9 cellular contexts compared by ENCODE assay signal in genomic region chr1:9792156-9793042, GRCh38. TPM values are rescaled to one million over a fixed set of nuclear protein-coding genes. Genes with fewer than 3 reads are reported as not detected.
DNase-seq lines count a peak whose midpoint lies in the region; ATAC-seq and TF ChIP-seq lines count a peak whose summit lies in the region.
"Had no signal": no experiment of that assay in that cellular context is flagged by ENCODE, and none has a peak within 500 bp of the region (broad histone marks: within the 10 kb centered on the region; RNA-seq: fewer than 3 reads in every experiment).

No MANE protein-coding gene starts in this region.

- BruUV-seq in HCT116 (replicated peaks; lab: Mats Ljungman, UMichigan), result no TSS peak

- peak overlapping the region; percentile 23 for H3K4me2 ChIP-seq in HCT116 (ENCODE audit: low read length)

- H3K9ac ChIP-seq in HCT116 (ENCODE audit: low read length), result no peak overlapping the region

- H3K36me3 ChIP-seq in HCT116 (ENCODE audit: control insufficient read depth in 1 of 2, insufficient read depth in 2 of 2, low read length in 2 of 2), result no peaks in the 10 kb centered on the region
- no peaks in the 10 kb centered on the region for H3K36me3 ChIP-seq in lower lobe of right lung

- H3K27ac ChIP-seq in HCT116 (ENCODE audit: low read depth, low read length) (no peak overlapping the region), lower lobe of right lung (no peak overlapping the region)

- no peak for TF ChIP-seq POLR2A in HCT116 (IDR thresholded peaks at IDR 0.05; ENCODE audit: borderline replicate concordance, extremely low read depth, insufficient read depth, insufficient read length)

- no peak overlapping the region for H2AFZ ChIP-seq in HCT116 (ENCODE audit: low read depth, low read length, poor library complexity, severe bottlenecking)

- CTCF ChIA-PET in HCT116 (lab: Charles Lee), result interaction anchor here (0.6 to 1.2 kb wide), 6 partner anchors 8 to 76 kb away, joined by 3 to 5 read pairs (median 3); no protein-coding TSS in a partner anchor

- peaks cover 91% of the 10 kb centered on the region for H3K79me2 ChIP-seq in HCT116 (ENCODE audit: insufficient read depth, low read length)

- no peaks in the 10 kb centered on the region for H3K9me2 ChIP-seq in HCT116 (ENCODE audit: insufficient read depth)

- H3K27me3 ChIP-seq in HCT116 (ENCODE audit: insufficient read depth, low read length), result no peaks in the 10 kb centered on the region
- H3K27me3 ChIP-seq in lower lobe of right lung (ENCODE audit: low read depth), result no peaks in the 10 kb centered on the region

- intact Hi-C loops in HCT116 (cut with micrococcal nuclease) (no loop called here), lower lobe of right lung (cut with DNase I) (no loop called here)

- H3K9me3 ChIP-seq in HCT116 (ENCODE audit: control insufficient read depth in 1 of 2, insufficient read depth in 1 of 2, low read depth in 1 of 2, low read length in 2 of 2), result no peaks in the 10 kb centered on the region
- H3K9me3 ChIP-seq in lower lobe of right lung, result no peaks in the 10 kb centered on the region

- ATAC-seq in HCT116 (peak; percentile 87), lower lobe of right lung (no peak), HG02973 (IDR thresholded peaks at IDR 0.05; ENCODE audit: unreplicated experiment) (no peak)

- no peak overlapping the region for H3K4me3 ChIP-seq in HCT116 (replicated peaks in 1 of 2; ENCODE audit: low read depth in 1 of 2, low read length in 2 of 2)
- H3K4me3 ChIP-seq in foreskin fibroblast (ENCODE audit: low read depth in 1 of 2, low read length in 2 of 2), result no peak overlapping the region
- H3K4me3 ChIP-seq in lower lobe of right lung, result no peak overlapping the region

- POLR2A ChIA-PET in HCT116 (lab: Charles Lee), result no interaction called here

- peaks cover 12 to 14% of the 10 kb centered on the region in 2 experiments; a peak in 3 of 4 replicates for H3K4me1 ChIP-seq in HCT116 (ENCODE audit: control insufficient read depth in 1 of 2, insufficient read depth in 2 of 2, low read length in 2 of 2)
- H3K4me1 ChIP-seq in lower lobe of right lung, result peaks cover 17% of the 10 kb centered on the region

- peak in 2 of 3 experiments; percentile 16 to 33; a peak in 3 of 6 replicates for TF ChIP-seq CTCF in HCT116 (IDR thresholded peaks at IDR 0.05 in 2 of 3, conservative IDR thresholded peaks at IDR 0.05 in 1 of 3; ENCODE audit: borderline replicate concordance in 1 of 3, insufficient read depth in 1 of 3, low read depth in 2 of 3, low read length in 2 of 3)
- no peak for TF ChIP-seq CTCF in foreskin fibroblast (IDR thresholded peaks at IDR 0.05; ENCODE audit: low read depth, low read length)
- TF ChIP-seq CTCF in lower lobe of right lung (IDR thresholded peaks at IDR 0.05), result no peak

- RAD21 ChIA-PET in HCT116 (lab: Charles Lee; ENCODE audit: low non-redundant PET in 1 of 2, low total read pairs in 2 of 2, uncharacterized antibody in 2 of 2, unreplicated experiment in 2 of 2), result no interaction called here

- TF ChIP-seq RAD21 in HCT116 (IDR thresholded peaks at IDR 0.05; ENCODE audit: low read depth), result peak; percentile 25; the same call in 1 of the 2 replicates

- H4K20me1 ChIP-seq in HCT116 (ENCODE audit: insufficient read depth), result peaks cover 3% of the 10 kb centered on the region; the same call in 1 of the 2 replicates

- DNase-seq in AG08396 (ENCODE audit: low spot score) (peak; percentile 29), HCT116 (ENCODE audit: low read depth, low spot score) (no peak), NCI-H524 (lab: John Stamatoyannopoulos, UW) (peak; percentile 85 to 95), foreskin fibroblast (peak; percentile 18 to 56), lower lobe of right lung (no peak), activated T-cell treated with anti-CD3 and anti-CD28 coated beads for 4 hours (no peak)
- no peak for DNase-seq in activated CD8-positive, alpha-beta memory T cell treated with anti-CD3 and anti-CD28 coated beads for 24 hours
- DNase-seq: GF-D8 had no signal

TF ChIP-seq in HCT116, 20 proteins besides CTCF, POLR2A, EP300 and RAD21:
- TF ChIP-seq EZH2phosphoT487 (IDR thresholded peaks at IDR 0.05; ENCODE audit: borderline replicate concordance) (no peak), JUND (IDR thresholded peaks at IDR 0.05) (no peak), MAX (IDR thresholded peaks at IDR 0.05) (no peak), EGR1 (IDR thresholded peaks at IDR 0.05; ENCODE audit: low read depth) (no peak), POLR2AphosphoS5 (IDR thresholded peaks at IDR 0.05; ENCODE audit: low read depth, low read length) (no peak), TCF7L2 (IDR thresholded peaks at IDR 0.05; ENCODE audit: borderline replicate concordance, extremely low read depth, insufficient read depth, insufficient read length) (no peak), CEBPB (IDR thresholded peaks at IDR 0.05; ENCODE audit: low read depth) (no peak), FOSL1 (IDR thresholded peaks at IDR 0.05; ENCODE audit: low read depth) (no peak)

RNA-seq across cellular contexts. Expression of gene CLSTN1, which starts 31.4 kb away (rescaled TPM):
- total RNA-seq in HCT116 (2021; ENCODE audit: unreplicated experiment), result 113 TPM
- 128 TPM in 2 replicates for polyA plus RNA-seq in HCT116 (2012)
- 72.3 TPM for total RNA-seq in lower lobe of right lung

Comparison
In these comparisons a context has a peak if more than half of its experiments do, and no peak if none do; other contexts are left out.
1. DNase-seq: peak in AG08396 (single experiment), NCI-H524 (2 of 2) and foreskin fibroblast (2 of 2); none in HCT116 (single experiment), lower lobe of right lung (single experiment), activated CD8-positive, alpha-beta memory T cell treated with anti-CD3 and anti-CD28 coated beads for 24 hours (single experiment) and activated T-cell treated with anti-CD3 and anti-CD28 coated beads for 4 hours (single experiment).
2. CTCF ChIP-seq: peak in HCT116 (2 of 3); none in foreskin fibroblast (single experiment) and lower lobe of right lung (single experiment).